ENCODE assay signal across 10 cellular contexts in the genomic region with DNA sequence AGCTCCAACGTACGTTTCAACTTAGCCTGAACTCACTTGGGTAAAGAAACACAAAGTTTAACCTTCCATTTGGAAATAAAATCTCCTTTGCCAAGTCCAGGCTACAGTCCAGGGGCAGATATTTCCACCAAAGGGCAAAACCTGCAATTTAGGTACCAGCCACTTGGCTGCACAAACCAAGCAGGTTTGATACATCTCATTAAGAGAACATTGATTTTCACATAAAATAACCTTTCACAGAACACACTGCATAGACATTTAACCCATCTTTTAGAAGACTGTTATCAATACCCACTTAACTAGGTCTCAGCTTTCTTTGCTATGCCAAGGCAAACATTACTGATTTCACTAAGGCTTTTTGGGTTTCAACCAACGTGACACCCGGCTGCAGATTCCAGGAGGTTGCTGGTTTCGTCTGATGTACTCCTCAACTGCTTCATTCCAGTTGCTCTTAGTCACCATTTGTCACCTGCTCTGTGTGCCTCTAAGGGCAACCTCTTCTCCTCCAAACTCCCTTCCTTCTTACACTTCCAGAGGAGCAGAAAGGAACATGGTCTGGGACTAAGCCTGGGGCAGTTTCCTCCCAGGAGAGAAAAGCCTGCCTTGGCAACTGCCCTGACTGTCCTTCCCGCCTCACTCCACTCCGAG.
DNase-seq lines count a peak whose midpoint lies in the region; ATAC-seq, FAIRE-seq and TF ChIP-seq lines count a peak whose summit lies in the region.
"Had no signal": no experiment of that assay in that cellular context is flagged by ENCODE, and none has a peak within 500 bp of the region (broad histone marks: within the 10 kb centered on the region; RNA-seq: fewer than 3 reads in every experiment).

No MANE protein-coding gene starts in this region.

- intact Hi-C loops in HepG2 (cut with micrococcal nuclease; ENCODE audit: unreplicated experiment) = no loop called here

- no peak for ATAC-seq in HepG2
- no peak for ATAC-seq in HG02981 (IDR thresholded peaks at IDR 0.05; ENCODE audit: unreplicated experiment)

- WGBS in liver = 37% methylated on average over 7 of the region's 7 CpGs
- 88% methylated on average over 7 of the region's 7 CpGs for WGBS in HepG2 (ENCODE audit: low lambda C conversion rate)

- TF ChIP-seq EP300 in HepG2 (IDR thresholded peaks at IDR 0.05; ENCODE audit: low read depth in 2 of 2, low read length in 2 of 2) (no peak), HepG2 (CRISPR knock-in tag; IDR thresholded peaks at IDR 0.05; ENCODE audit: borderline replicate concordance) (no peak)

- no peak for DNase-seq in HepG2 (ENCODE audit: low spot score)
- peak; percentile 45 for DNase-seq in astrocyte of the cerebellum (ENCODE audit: low read depth)
- peak; percentile 50 for DNase-seq in kidney epithelial cell (ENCODE audit: low read depth)
- no peak for DNase-seq in DMS 273 (lab: John Stamatoyannopoulos, UW; ENCODE audit: unreplicated experiment)
- DNase-seq in RPMI8226 = no peak
- DNase-seq in GOT3 (lab: John Stamatoyannopoulos, UW) = no peak
- DNase-seq: colonic mucosa had no signal

- no TSS peak for BruUV-seq in HepG2 (replicated peaks; lab: Mats Ljungman, UMichigan)

- H3K79me2 ChIP-seq in HepG2 (ENCODE audit: insufficient read depth, low read length) = no peaks in the 10 kb centered on the region

- POLR2A ChIA-PET in HepG2 (lab: Yijun Ruan, JAX) = no interaction called here

- H3K4me3 ChIP-seq in liver (ENCODE audit: low read depth in 1 of 3, low read length in 3 of 3) (peak overlapping the region; percentile 18 to 50 (median 36)), HepG2 (replicated peaks in 1 of 3; ENCODE audit: insufficient read depth in 1 of 3, low read depth in 2 of 3, low read length in 3 of 3) (no peak overlapping the region), astrocyte of the cerebellum (ENCODE audit: low read depth, low read length) (no peak overlapping the region), kidney epithelial cell (ENCODE audit: low read depth, low read length) (no peak overlapping the region)
- H3K4me3 ChIP-seq: BLaER1, colonic mucosa had no signal

- peak overlapping the region; percentile 93 for H3K27ac ChIP-seq in liver (ENCODE audit: low read depth in 1 of 2, low read length in 2 of 2)
- H3K27ac ChIP-seq in HepG2 (ENCODE audit: extremely low read length, insufficient read depth, low read length) = no peak overlapping the region
- H3K27ac ChIP-seq: BLaER1, colonic mucosa had no signal

- H3K4me1 ChIP-seq in liver (ENCODE audit: control insufficient read depth in 4 of 4, insufficient read depth in 4 of 4, low read length in 3 of 4) (peaks cover 23 to 68% (median 62%) of the 10 kb centered on the region in 4 donors), HepG2 (ENCODE audit: insufficient read depth, low read length) (peaks cover 51% of the 10 kb centered on the region)

- H3K9me3 ChIP-seq in liver (ENCODE audit: control insufficient read depth in 4 of 4, low read length in 3 of 4) (no peaks in the 10 kb centered on the region), HepG2 (ENCODE audit: low read length) (no peaks in the 10 kb centered on the region)
- H3K9me3 ChIP-seq: BLaER1, colonic mucosa had no signal

- TF ChIP-seq POLR2A in HepG2 (IDR thresholded peaks at IDR 0.05; ENCODE audit: insufficient read depth in 1 of 2, low read depth in 2 of 2, low read length in 2 of 2) = no peak

- H3K36me3 ChIP-seq in liver (ENCODE audit: control insufficient read depth in 4 of 4, insufficient read depth in 3 of 4, low read depth in 1 of 4, low read length in 3 of 4) (no peaks in the 10 kb centered on the region), HepG2 (replicated peaks in 1 of 2; ENCODE audit: control insufficient read depth in 1 of 2, insufficient read depth in 2 of 2, low read length in 2 of 2) (peaks cover 1 to 24% of the 10 kb centered on the region in 2 experiments), kidney epithelial cell (ENCODE audit: control insufficient read depth, insufficient read depth, low read length) (no peaks in the 10 kb centered on the region)
- H3K36me3 ChIP-seq: BLaER1, colonic mucosa had no signal

- no peak overlapping the region for H2AFZ ChIP-seq in HepG2 (ENCODE audit: low read length)

- TF ChIP-seq CTCF in liver (IDR thresholded peaks at IDR 0.05; ENCODE audit: low read depth, low read length, missing input control) (peak; percentile 49), HepG2 (CRISPR knock-in tag; IDR thresholded peaks at IDR 0.05) (no peak), astrocyte of the cerebellum (IDR thresholded peaks at IDR 0.05; ENCODE audit: low read depth, low read length, missing control alignments) (no peak), kidney epithelial cell (IDR thresholded peaks at IDR 0.05; ENCODE audit: insufficient read depth, low read length, poor library complexity, severe bottlenecking) (no peak)

- no peaks in the 10 kb centered on the region for H4K20me1 ChIP-seq in HepG2 (ENCODE audit: insufficient read depth, low read length)
- H4K20me1 ChIP-seq: BLaER1 had no signal

- H3K27me3 ChIP-seq in liver (ENCODE audit: control insufficient read depth in 4 of 4, insufficient read depth in 4 of 4, low read length in 3 of 4) (no peaks in the 10 kb centered on the region), HepG2 (ENCODE audit: control insufficient read depth in 1 of 2, insufficient read depth in 2 of 2, low read length in 2 of 2) (no peaks in the 10 kb centered on the region), kidney epithelial cell (ENCODE audit: control insufficient read depth, insufficient read depth, low read length) (no peaks in the 10 kb centered on the region)
- H3K27me3 ChIP-seq: BLaER1, colonic mucosa had no signal

- TF ChIP-seq RAD21 in liver (IDR thresholded peaks at IDR 0.05) (peak; percentile 66 to 77), HepG2 (CRISPR knock-in tag; IDR thresholded peaks at IDR 0.05) (no peak)

- in situ Hi-C loops in HepG2 (cut with HindIII; ENCODE audit: extremely low pct_ligation_motif_present, low pct_unique_long_range_greater_than_20kb) = no loop called here
- in situ Hi-C loops in astrocyte of the cerebellum (cut with HindIII; ENCODE audit: low sequenced_read_pairs) = no loop called here

- FAIRE-seq in HepG2 (lab: Jason Lieb, UNC) = no peak

- no peak overlapping the region for H3K4me2 ChIP-seq in HepG2 (ENCODE audit: low read depth, low read length)
- H3K4me2 ChIP-seq: BLaER1 had no signal

- H3K9ac ChIP-seq in liver (ENCODE audit: low read depth in 1 of 2, low read length in 2 of 2) (peak overlapping the region in 1 of 2 donors; percentile 94), HepG2 (ENCODE audit: insufficient read depth, low read depth, low read length) (no peak overlapping the region)
- H3K9ac ChIP-seq: BLaER1 had no signal

- CTCF ChIA-PET in HepG2 (lab: Yijun Ruan, JAX; ENCODE audit: low intra/inter-chr PET ratio, low total read pairs) = no interaction called here

TF ChIP-seq in liver, 16 proteins besides CTCF, POLR2A, EP300 and RAD21 (continues in another document):
- TF ChIP-seq TAF1 (conservative IDR thresholded peaks at IDR 0.05) (peak; percentile 16), YY1 (IDR thresholded peaks at IDR 0.05) (peak; percentile 80), FOXA1 (IDR thresholded peaks at IDR 0.05) (peak; percentile 79), HNF4A (conservative IDR thresholded peaks at IDR 0.05) (peak; percentile 96 to 98), NR2F2 (IDR thresholded peaks at IDR 0.05) (peak; percentile 86), JUND (IDR thresholded peaks at IDR 0.05) (peak; percentile 82 to 93), FOXA2 (IDR thresholded peaks at IDR 0.05) (peak; percentile 64), SP1 (IDR thresholded peaks at IDR 0.05) (peak; percentile 97), HNF4G (IDR thresholded peaks at IDR 0.05) (peak; percentile 76)
- TF ChIP-seq, protein P1, sequence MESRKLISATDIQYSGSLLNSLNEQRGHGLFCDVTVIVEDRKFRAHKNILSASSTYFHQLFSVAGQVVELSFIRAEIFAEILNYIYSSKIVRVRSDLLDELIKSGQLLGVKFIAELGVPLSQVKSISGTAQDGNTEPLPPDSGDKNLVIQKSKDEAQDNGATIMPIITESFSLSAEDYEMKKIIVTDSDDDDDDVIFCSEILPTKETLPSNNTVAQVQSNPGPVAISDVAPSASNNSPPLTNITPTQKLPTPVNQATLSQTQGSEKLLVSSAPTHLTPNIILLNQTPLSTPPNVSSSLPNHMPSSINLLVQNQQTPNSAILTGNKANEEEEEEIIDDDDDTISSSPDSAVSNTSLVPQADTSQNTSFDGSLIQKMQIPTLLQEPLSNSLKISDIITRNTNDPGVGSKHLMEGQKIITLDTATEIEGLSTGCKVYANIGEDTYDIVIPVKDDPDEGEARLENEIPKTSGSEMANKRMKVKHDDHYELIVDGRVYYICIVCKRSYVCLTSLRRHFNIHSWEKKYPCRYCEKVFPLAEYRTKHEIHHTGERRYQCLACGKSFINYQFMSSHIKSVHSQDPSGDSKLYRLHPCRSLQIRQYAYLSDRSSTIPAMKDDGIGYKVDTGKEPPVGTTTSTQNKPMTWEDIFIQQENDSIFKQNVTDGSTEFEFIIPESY (IDR thresholded peaks at IDR 0.05) = peak; percentile 72

TF ChIP-seq in HepG2, 621 proteins besides CTCF, POLR2A, EP300 and RAD21:
- TF ChIP-seq ZNF354B (CRISPR knock-in tag; IDR thresholded peaks at IDR 0.05) = no peak
- TF ChIP-seq JDP2 (CRISPR knock-in tag; IDR thresholded peaks at IDR 0.05; ENCODE audit: borderline replicate concordance) = no peak
- no peak for TF ChIP-seq ATF7-NPFF (CRISPR knock-in tag; IDR thresholded peaks at IDR 0.05; ENCODE audit: low read depth)
- TF ChIP-seq ZNF207 (IDR thresholded peaks at IDR 0.05; ENCODE audit: borderline replicate concordance) = no peak
- no peak for TF ChIP-seq ZBTB7B (CRISPR knock-in tag; IDR thresholded peaks at IDR 0.05)
- TF ChIP-seq FOXC1 (CRISPR knock-in tag; IDR thresholded peaks at IDR 0.05; ENCODE audit: borderline replicate concordance) = no peak
- TF ChIP-seq FOXM1 (CRISPR knock-in tag; IDR thresholded peaks at IDR 0.05) = no peak
- no peak for TF ChIP-seq ZNF496 (CRISPR knock-in tag; IDR thresholded peaks at IDR 0.05; ENCODE audit: insufficient replicate concordance)
- TF ChIP-seq CREM (IDR thresholded peaks at IDR 0.05) = no peak
- TF ChIP-seq CREM (CRISPR knock-in tag; IDR thresholded peaks at IDR 0.05) = no peak
- TF ChIP-seq ZSCAN25 (CRISPR knock-in tag; IDR thresholded peaks at IDR 0.05) = no peak
- TF ChIP-seq ZNF780A (CRISPR knock-in tag; IDR thresholded peaks at IDR 0.05) = no peak
- no peak for TF ChIP-seq ZNF550 (CRISPR knock-in tag; IDR thresholded peaks at IDR 0.05; ENCODE audit: borderline replicate concordance)
- no peak for TF ChIP-seq SOX5 (CRISPR knock-in tag; IDR thresholded peaks at IDR 0.05; ENCODE audit: borderline replicate concordance)
- TF ChIP-seq ARNT (IDR thresholded peaks at IDR 0.05) = no peak
- no peak for TF ChIP-seq SNRNP70 (IDR thresholded peaks at IDR 0.05; ENCODE audit: low read depth, low read length)
- TF ChIP-seq RFXAP (CRISPR knock-in tag; IDR thresholded peaks at IDR 0.05; ENCODE audit: borderline replicate concordance) = no peak
- TF ChIP-seq ATRX (CRISPR knock-in tag; IDR thresholded peaks at IDR 0.05; ENCODE audit: borderline replicate concordance) = no peak
- no peak for TF ChIP-seq CBFB (CRISPR knock-in tag; IDR thresholded peaks at IDR 0.05)
- no peak for TF ChIP-seq BRD4 (CRISPR knock-in tag; IDR thresholded peaks at IDR 0.05)

Comparison
In these comparisons a context has a peak if more than half of its experiments do, and no peak if none do; other contexts are left out.
1. H3K4me3 ChIP-seq: peak in liver (3 of 3); none in HepG2 (0 of 3), astrocyte of the cerebellum (single experiment) and kidney epithelial cell (single experiment).
2. DNase-seq: peak in astrocyte of the cerebellum (single experiment) and kidney epithelial cell (single experiment); none in HepG2 (single experiment), DMS 273 (single experiment), RPMI8226 (single experiment) and GOT3 (single experiment).